In the genomic region with DNA sequence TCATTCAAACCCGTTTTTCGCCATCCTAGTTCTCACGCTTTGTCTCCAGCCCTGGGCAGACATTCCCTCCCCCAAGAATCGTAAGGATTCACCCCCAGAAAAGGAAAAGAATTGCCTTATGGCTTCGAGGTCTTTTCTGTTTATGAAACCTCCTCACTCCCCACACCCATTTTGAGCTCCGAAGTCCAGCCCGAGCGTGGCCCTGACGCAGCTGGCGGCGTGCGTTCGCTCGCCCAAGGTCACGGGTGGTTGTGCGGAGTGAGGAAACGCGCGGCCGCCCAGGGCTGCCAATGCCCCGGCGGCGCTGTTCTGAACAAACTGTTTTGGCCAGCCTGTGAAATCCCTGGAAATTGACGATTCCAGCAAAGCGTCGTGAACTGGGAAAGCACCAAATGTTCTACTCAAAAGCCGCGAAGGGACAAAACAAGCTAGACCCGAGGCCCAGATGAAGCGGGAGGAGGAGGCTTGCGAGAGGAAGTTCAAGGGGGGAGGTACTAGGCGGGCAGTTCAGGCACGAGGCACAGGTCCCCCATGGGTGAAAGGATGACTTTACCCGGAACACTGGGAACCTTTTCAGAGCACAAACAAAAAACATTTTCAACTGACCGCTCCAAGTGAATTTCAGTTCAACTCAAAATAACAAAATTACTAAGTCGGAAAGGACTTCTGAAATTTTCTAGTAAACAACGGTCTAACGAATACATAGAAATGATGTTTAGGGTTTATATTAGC, we compare ENCODE assay signal across 8 cellular contexts. TPM values are rescaled to one million over a fixed set of nuclear protein-coding genes. Genes with fewer than 3 reads are reported as not detected.
DNase-seq lines count a peak whose midpoint lies in the region; ATAC-seq and TF ChIP-seq lines count a peak whose summit lies in the region.

No MANE protein-coding gene starts in this region.

- 5% methylated on average over 38 of the region's 38 CpGs for WGBS in SK-N-SH (ENCODE audit: low lambda C conversion rate)
- WGBS in suprapubic skin, result 2% methylated on average over 38 of the region's 38 CpGs

- peaks cover 26% of the 10 kb centered on the region for H3K4me1 Mint-ChIP-seq in activated naive CD8-positive, alpha-beta T cell treated with anti-CD3 and anti-CD28 coated beads, Interleukin-2, amount 10 ng/mL, durations not matched to agents 7 days and 5 days

- H3K4me2 ChIP-seq in DOHH2 (ENCODE audit: low read length), result peak overlapping the region; percentile 100
- H3K4me2 ChIP-seq in SK-N-SH, result peak overlapping the region; percentile 84

- H2AFZ ChIP-seq in SK-N-SH (ENCODE audit: low read depth), result peak overlapping the region; percentile 94

- H3K27ac Mint-ChIP-seq in activated naive CD8-positive, alpha-beta T cell treated with anti-CD3 and anti-CD28 coated beads, Interleukin-2, amount 10 ng/mL, durations not matched to agents 7 days and 5 days, result peak overlapping the region; percentile 91

- H3K9me3 Mint-ChIP-seq in activated naive CD8-positive, alpha-beta T cell treated with anti-CD3 and anti-CD28 coated beads, Interleukin-2, amount 10 ng/mL, durations not matched to agents 7 days and 5 days, result no peaks in the 10 kb centered on the region

- no peak for TF ChIP-seq RAD21 in SK-N-SH (IDR thresholded peaks at IDR 0.05; ENCODE audit: low read length)

- TF ChIP-seq CTCF in DOHH2 (IDR thresholded peaks at IDR 0.05; ENCODE audit: low read depth, low read length, poor library complexity, severe bottlenecking) (peak; percentile 31), SK-N-SH (IDR thresholded peaks at IDR 0.05) (peak; percentile 35), suprapubic skin (IDR thresholded peaks at IDR 0.05) (no peak)

- peaks cover 46% of the 10 kb centered on the region for H3K79me2 ChIP-seq in DOHH2 (ENCODE audit: control insufficient read depth, low read length)
- H3K79me2 ChIP-seq in SK-N-SH (ENCODE audit: insufficient read depth), result peaks cover 41% of the 10 kb centered on the region

- peaks cover 28% of the 10 kb centered on the region for H3K4me1 ChIP-seq in DOHH2 (ENCODE audit: control insufficient read depth, low read length)
- H3K4me1 ChIP-seq in SK-N-SH (ENCODE audit: control insufficient read depth in 1 of 2, insufficient read depth in 2 of 2, low read depth in 1 of 2, low read length in 1 of 2), result peaks cover 8 to 16% of the 10 kb centered on the region in 2 experiments; a peak in 3 of 4 replicates
- H3K4me1 ChIP-seq in suprapubic skin, result peaks cover 33% of the 10 kb centered on the region

- H3K4me3 Mint-ChIP-seq in activated naive CD8-positive, alpha-beta T cell treated with anti-CD3 and anti-CD28 coated beads, Interleukin-2, amount 10 ng/mL, durations not matched to agents 7 days and 5 days, result peak overlapping the region; percentile 81

- peak overlapping the region; percentile 98 for H3K9ac ChIP-seq in SK-N-SH

- peaks cover 32% of the 10 kb centered on the region for H3K36me3 ChIP-seq in DOHH2 (ENCODE audit: control insufficient read depth, low read length)
- peaks cover 12 to 25% of the 10 kb centered on the region in 2 experiments for H3K36me3 ChIP-seq in SK-N-SH (replicated peaks in 1 of 2; ENCODE audit: control insufficient read depth in 1 of 2, insufficient read depth in 2 of 2, low read length in 1 of 2)
- no peaks in the 10 kb centered on the region for H3K36me3 ChIP-seq in suprapubic skin

- intact Hi-C loops in head of caudate nucleus (cut with DNase I), result loop anchor here (5.0 kb wide), 1 partner anchor 227 kb away; no protein-coding TSS in a partner anchor

- peak overlapping the region; percentile 71 for H3K27ac ChIP-seq in DOHH2 (ENCODE audit: low read depth, low read length)
- H3K27ac ChIP-seq in SK-N-SH (ENCODE audit: low read depth in 2 of 2, low read length in 1 of 2), result peak overlapping the region; percentile 99
- peak overlapping the region; percentile 100 for H3K27ac ChIP-seq in suprapubic skin

- TF ChIP-seq POLR2A in suprapubic skin (IDR thresholded peaks at IDR 0.05), result no peak

- H3K9me3 ChIP-seq in DOHH2 (ENCODE audit: control insufficient read depth, insufficient read depth, low read length), result no peaks in the 10 kb centered on the region
- H3K9me3 ChIP-seq in SK-N-SH, result no peaks in the 10 kb centered on the region
- H3K9me3 ChIP-seq in suprapubic skin, result no peaks in the 10 kb centered on the region

- CTCF ChIA-PET in SK-N-SH (lab: Yijun Ruan, JAX), result interaction anchor here (1.5 to 1.6 kb wide), 2 partner anchors 10 to 73 kb away, joined by 3 to 6 read pairs; no protein-coding TSS in a partner anchor

- peak overlapping the region; percentile 88 for H3K4me3 ChIP-seq in DOHH2 (ENCODE audit: low read length)
- peak overlapping the region; percentile 50 to 59 for H3K4me3 ChIP-seq in SK-N-SH (ENCODE audit: low read depth in 2 of 2, low read length in 1 of 2)
- peak overlapping the region; percentile 86 for H3K4me3 ChIP-seq in suprapubic skin

- DNase-seq in LHCN-M2 (ENCODE audit: low read depth) (peak; percentile 85), SK-N-SH (peak; percentile 77), head of caudate nucleus (peak; percentile 62 to 92 (median 82)), occipital lobe (lab: John Stamatoyannopoulos, UW) (peak; percentile 86), suprapubic skin (ENCODE audit: low spot score in 2 of 2) (peak; percentile 93)
- peak; percentile 73 for DNase-seq in activated naive CD8-positive, alpha-beta T cell treated with anti-CD3 and anti-CD28 coated beads, Interleukin-2, amount 10 ng/mL, durations not matched to agents 7 days and 5 days

- H3K27me3 ChIP-seq in DOHH2 (ENCODE audit: control insufficient read depth, low read length) (no peaks in the 10 kb centered on the region), SK-N-SH (ENCODE audit: insufficient read depth) (no peaks in the 10 kb centered on the region), suprapubic skin (no peaks in the 10 kb centered on the region)

- peaks cover 2% of the 10 kb centered on the region for H3K36me3 Mint-ChIP-seq in activated naive CD8-positive, alpha-beta T cell treated with anti-CD3 and anti-CD28 coated beads, Interleukin-2, amount 10 ng/mL, durations not matched to agents 7 days and 5 days

- no peaks in the 10 kb centered on the region for H3K27me3 Mint-ChIP-seq in activated naive CD8-positive, alpha-beta T cell treated with anti-CD3 and anti-CD28 coated beads, Interleukin-2, amount 10 ng/mL, durations not matched to agents 7 days and 5 days

- TF ChIP-seq EP300 in SK-N-SH (IDR thresholded peaks at IDR 0.05; ENCODE audit: borderline replicate concordance in 1 of 2, low read depth in 1 of 2, low read length in 1 of 2), result no peak
- peak; percentile 97 for TF ChIP-seq EP300 in suprapubic skin (IDR thresholded peaks at IDR 0.05)

- H3K9me2 ChIP-seq in DOHH2 (replicated peaks; ENCODE audit: control insufficient read depth, low read length), result no peaks in the 10 kb centered on the region
- no peaks in the 10 kb centered on the region for H3K9me2 ChIP-seq in SK-N-SH

- H4K20me1 ChIP-seq in DOHH2 (ENCODE audit: control insufficient read depth, insufficient read depth, low read depth, low read length) (peaks cover 22% of the 10 kb centered on the region), SK-N-SH (ENCODE audit: insufficient read depth) (peaks cover 33% of the 10 kb centered on the region)

- ATAC-seq in GM21825 (IDR thresholded peaks at IDR 0.05; ENCODE audit: unreplicated experiment), result peak; percentile 35
- peak; percentile 39 for ATAC-seq in activated naive CD8-positive, alpha-beta T cell treated with anti-CD3 and anti-CD28 coated beads, Interleukin-2, amount 10 ng/mL, durations not matched to agents 7 days and 5 days (ENCODE audit: low read depth)

- H3F3A ChIP-seq in DOHH2 (ENCODE audit: control insufficient read depth, insufficient read depth) (no peaks in the 10 kb centered on the region), SK-N-SH (replicated peaks; ENCODE audit: insufficient read depth) (peaks cover 13% of the 10 kb centered on the region)

- POLR2A ChIA-PET in SK-N-SH (lab: Yijun Ruan, JAX), result interaction anchor here (0.8 to 1.8 kb wide), 12 partner anchors 10 to 1947 kb away, joined by 3 to 20 read pairs (median 4); a partner anchor contains a TSS
- POLR2A ChIA-PET in activated naive CD8-positive, alpha-beta T cell treated with anti-CD3 and anti-CD28 coated beads, Interleukin-2, amount 10 ng/mL, durations not matched to agents 7 days and 5 days (lab: Charles Lee), result interaction anchor here (0.6 to 3.2 kb wide), 12 partner anchors 10 to 1880 kb away, joined by 3 to 17 read pairs (median 4); no protein-coding TSS in a partner anchor

TF ChIP-seq in SK-N-SH, 30 proteins besides CTCF, POLR2A, EP300 and RAD21 (continues in another document):
- TF ChIP-seq, protein P1, sequence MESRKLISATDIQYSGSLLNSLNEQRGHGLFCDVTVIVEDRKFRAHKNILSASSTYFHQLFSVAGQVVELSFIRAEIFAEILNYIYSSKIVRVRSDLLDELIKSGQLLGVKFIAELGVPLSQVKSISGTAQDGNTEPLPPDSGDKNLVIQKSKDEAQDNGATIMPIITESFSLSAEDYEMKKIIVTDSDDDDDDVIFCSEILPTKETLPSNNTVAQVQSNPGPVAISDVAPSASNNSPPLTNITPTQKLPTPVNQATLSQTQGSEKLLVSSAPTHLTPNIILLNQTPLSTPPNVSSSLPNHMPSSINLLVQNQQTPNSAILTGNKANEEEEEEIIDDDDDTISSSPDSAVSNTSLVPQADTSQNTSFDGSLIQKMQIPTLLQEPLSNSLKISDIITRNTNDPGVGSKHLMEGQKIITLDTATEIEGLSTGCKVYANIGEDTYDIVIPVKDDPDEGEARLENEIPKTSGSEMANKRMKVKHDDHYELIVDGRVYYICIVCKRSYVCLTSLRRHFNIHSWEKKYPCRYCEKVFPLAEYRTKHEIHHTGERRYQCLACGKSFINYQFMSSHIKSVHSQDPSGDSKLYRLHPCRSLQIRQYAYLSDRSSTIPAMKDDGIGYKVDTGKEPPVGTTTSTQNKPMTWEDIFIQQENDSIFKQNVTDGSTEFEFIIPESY (IDR thresholded peaks at IDR 0.05; ENCODE audit: borderline replicate concordance, low read depth), result 0 out of 2 replicates have a peak, but pooled peaks have one; percentile 28
- TF ChIP-seq RFX5 (IDR thresholded peaks at IDR 0.05; ENCODE audit: low read length) (no peak), TCF12 (IDR thresholded peaks at IDR 0.05) (0 out of 2 replicates have a peak, but pooled peaks have one; percentile 3), FOXM1 (IDR thresholded peaks at IDR 0.05; ENCODE audit: low read depth) (no peak), SIN3A (IDR thresholded peaks at IDR 0.05; ENCODE audit: borderline replicate concordance, low read depth, low read length) (no peak), GATA2 (CRISPR knock-in tag; IDR thresholded peaks at IDR 0.05) (no peak), GABPA (IDR thresholded peaks at IDR 0.05; ENCODE audit: low read depth) (no peak), JUND (IDR thresholded peaks at IDR 0.05) (no peak)

RNA-seq across cellular contexts. Expression of a gene that starts 0.7 kb away (rescaled TPM):
- total RNA-seq in LHCN-M2 (2014; rRNA removed), result 59.8 and 67.0 TPM in 2 replicates
- 63.3 TPM for polyA plus RNA-seq in LHCN-M2 (2012)
- polyA plus RNA-seq in SK-N-SH (2012; rRNA removed), result 53.1 and 58.8 TPM in 2 replicates
- 72.5 and 74.3 TPM in 2 replicates for polyA plus RNA-seq in SK-N-SH (2012; cell fraction: cytosol; rRNA removed)
- polyA plus RNA-seq in SK-N-SH (2012; cell fraction: nucleus; rRNA removed), result 83.4 and 174 TPM in 2 replicates
- 10 to 100 TPM; 83.3 to 83.7 TPM for total RNA-seq in activated naive CD8-positive, alpha-beta T cell treated with anti-CD3 and anti-CD28 coated beads, Interleukin-2, amount 10 ng/mL, durations not matched to agents 7 days and 5 days
- 333 TPM for total RNA-seq in occipital lobe
- total RNA-seq in suprapubic skin, result 100 to 1,000 TPM; 105 to 281 (median 137) TPM

Comparison
In these comparisons a context has a peak if more than half of its experiments do, and no peak if none do; other contexts are left out.
1. Peak in every context shown above with its lines: DNase-seq, ATAC-seq, H3K4me3 ChIP-seq and H3K27ac ChIP-seq.
2. CTCF ChIP-seq: peak in DOHH2 (single experiment) and SK-N-SH (single experiment); none in suprapubic skin (0 of 2).